Comparison of ENCODE assay signal across 8 cellular contexts in genomic region chr15:64461577-64462162, GRCh38. TPM values are rescaled to one million over a fixed set of nuclear protein-coding genes. Genes with fewer than 3 reads are reported as not detected.
DNase-seq lines count a peak whose midpoint lies in the region; ATAC-seq and TF ChIP-seq lines count a peak whose summit lies in the region.

No MANE protein-coding gene starts in this region.

- peaks cover 14% of the 10 kb centered on the region for H3K36me3 Mint-ChIP-seq in T-helper 2 cell treated with Interferon-gamma antibody and Interleukin-4, amounts not matched to agents 5 μg/mL and 100 μg/mL, for 36 hours (ENCODE audit: low read depth)

- H3K27me3 Mint-ChIP-seq in T-helper 2 cell treated with Interferon-gamma antibody and Interleukin-4, amounts not matched to agents 5 μg/mL and 100 μg/mL, for 36 hours (ENCODE audit: low read depth), result no peaks in the 10 kb centered on the region

- H3K4me1 ChIP-seq in HEK293 (ENCODE audit: control insufficient read depth, insufficient read depth, low read length), result peaks cover 20% of the 10 kb centered on the region

- intact Hi-C loops in dorsolateral prefrontal cortex (cut with DNase I), result loop anchor here (5.0 to 10.0 kb wide), 5 partner anchors 41 to 183 kb away; partner anchors contain the start of gene TRIP4 (in 1 of the 2)

- peak overlapping the region; percentile 95 for H3K27ac Mint-ChIP-seq in T-helper 2 cell treated with Interferon-gamma antibody and Interleukin-4, amounts not matched to agents 5 μg/mL and 100 μg/mL, for 36 hours

- no peaks in the 10 kb centered on the region for H3K9me3 ChIP-seq in HEK293 (ENCODE audit: control insufficient read depth, insufficient read depth, low read depth, low read length)

- ATAC-seq in GM19328 (IDR thresholded peaks at IDR 0.05; ENCODE audit: unreplicated experiment), result no peak

- no peaks in the 10 kb centered on the region; a peak in 1 of 3 replicates for H3K36me3 ChIP-seq in HEK293 (ENCODE audit: control insufficient read depth in 2 of 2, insufficient read depth in 1 of 2, low read length in 2 of 2)

- H3K4me3 Mint-ChIP-seq in T-helper 2 cell treated with Interferon-gamma antibody and Interleukin-4, amounts not matched to agents 5 μg/mL and 100 μg/mL, for 36 hours, result peak overlapping the region; percentile 94

- CTCF ChIA-PET in HEK293 (lab: Yijun Ruan, JAX), result interaction anchor here (0.7 kb wide), 1 partner anchor 73 kb away, joined by 3 read pairs; no protein-coding TSS in a partner anchor

- POLR2A ChIA-PET in HEK293 (lab: Yijun Ruan, JAX), result no interaction called here

- DNase-seq in Ammon's horn (ENCODE audit: low spot score), result peak; percentile 52
- DNase-seq in T-helper 2 cell treated with Interferon-gamma antibody and Interleukin-4, amounts not matched to agents 5 μg/mL and 100 μg/mL, for 36 hours (ENCODE audit: low spot score), result peak; percentile 28
- peak in 5 of 10 donors; percentile 17 to 45 (median 35) for DNase-seq in dorsolateral prefrontal cortex
- DNase-seq in medulla oblongata (ENCODE audit: extremely low spot score), result peak; percentile 63
- peak; percentile 7 to 15 for DNase-seq in stimulated activated CD8-positive, alpha-beta memory T cell treated with anti-CD3 and anti-CD28 coated beads, Interleukin-7, amount 100 ng/mL, for 48 hours (ENCODE audit: extremely low read depth in 1 of 2, low read depth in 1 of 2)
- DNase-seq in LoVo (ENCODE audit: low spot score), result no peak

- no peaks in the 10 kb centered on the region for H3K9me3 Mint-ChIP-seq in T-helper 2 cell treated with Interferon-gamma antibody and Interleukin-4, amounts not matched to agents 5 μg/mL and 100 μg/mL, for 36 hours

- peak overlapping the region; percentile 58 for H3K4me3 ChIP-seq in HEK293 (ENCODE audit: low read depth, low read length)
- peak overlapping the region; percentile 48 to 82 (median 65) for H3K4me3 ChIP-seq in dorsolateral prefrontal cortex

- H3K27me3 ChIP-seq in dorsolateral prefrontal cortex, result no peaks in the 10 kb centered on the region

- H3K27ac ChIP-seq in HEK293 (ENCODE audit: extremely low read depth, low read depth, low read length) (peak overlapping the region; percentile 39), dorsolateral prefrontal cortex (peak overlapping the region; percentile 26 to 95 (median 86))

- TF ChIP-seq CTCF in HEK293 (tag by site-specific recombination; IDR thresholded peaks at IDR 0.05) (no peak), dorsolateral prefrontal cortex (IDR thresholded peaks at IDR 0.05 in 54 of 56, conservative IDR thresholded peaks at IDR 0.05 in 2 of 56; ENCODE audit: low read depth in 1 of 56, partially characterized antibody in 56 of 56) (peak in 8 of 56 donors; percentile 3 to 36 (median 10))

- peaks cover 59% of the 10 kb centered on the region for H3K4me1 Mint-ChIP-seq in T-helper 2 cell treated with Interferon-gamma antibody and Interleukin-4, amounts not matched to agents 5 μg/mL and 100 μg/mL, for 36 hours (ENCODE audit: low read depth)

TF ChIP-seq in HEK293, 187 proteins besides CTCF, POLR2A, EP300 and RAD21 (continues in another document):
- TF ChIP-seq ZNF561 (tag by site-specific recombination; IDR thresholded peaks at IDR 0.05; ENCODE audit: borderline replicate concordance) (no peak), ZBTB21 (tag by site-specific recombination; IDR thresholded peaks at IDR 0.05) (no peak), REPIN1 (tag by site-specific recombination; IDR thresholded peaks at IDR 0.05; ENCODE audit: low read depth) (no peak), ZNF16 (tag by site-specific recombination; IDR thresholded peaks at IDR 0.05; ENCODE audit: low read depth) (no peak), SETDB1 (IDR thresholded peaks at IDR 0.05; ENCODE audit: insufficient read length, low read length) (no peak), ZFP69B (tag by site-specific recombination; IDR thresholded peaks at IDR 0.05) (no peak), ZNF777 (tag by site-specific recombination; IDR thresholded peaks at IDR 0.05; ENCODE audit: borderline replicate concordance) (no peak), ZNF623 (tag by site-specific recombination; IDR thresholded peaks at IDR 0.05) (no peak), ZNF600 (tag by site-specific recombination; IDR thresholded peaks at IDR 0.05) (peak; percentile 55; the same call in 1 of the 2 replicates), ZBTB20 (tag by site-specific recombination; IDR thresholded peaks at IDR 0.05) (peak; percentile 23; the same call in 1 of the 2 replicates), ZNF341 (tag by site-specific recombination; IDR thresholded peaks at IDR 0.05; ENCODE audit: low read depth) (peak; percentile 86), ZNF501 (tag by site-specific recombination; IDR thresholded peaks at IDR 0.05) (no peak), OSR2 (tag by site-specific recombination; IDR thresholded peaks at IDR 0.05) (0 out of 2 replicates have a peak, but pooled peaks have one; percentile 24), KLF17 (tag by site-specific recombination; IDR thresholded peaks at IDR 0.05) (0 out of 2 replicates have a peak, but pooled peaks have one; percentile 19), TRIM28 (IDR thresholded peaks at IDR 0.05; ENCODE audit: borderline replicate concordance, low read length) (0 out of 2 replicates have a peak, but pooled peaks have one; percentile 26), ZNF37A (tag by site-specific recombination; IDR thresholded peaks at IDR 0.05) (no peak), MEIS1 (CRISPR knock-in tag; IDR thresholded peaks at IDR 0.05; ENCODE audit: borderline replicate concordance) (no peak), PBX3 (CRISPR knock-in tag; IDR thresholded peaks at IDR 0.05) (no peak), ZEB2 (tag by site-specific recombination; IDR thresholded peaks at IDR 0.05) (no peak), ZIC2 (tag by site-specific recombination; IDR thresholded peaks at IDR 0.05) (0 out of 2 replicates have a peak, but pooled peaks have one; percentile 15), ZBTB7A (tag by site-specific recombination; IDR thresholded peaks at IDR 0.05; ENCODE audit: low read depth) (no peak), ZNF175 (tag by site-specific recombination; IDR thresholded peaks at IDR 0.05) (no peak), ZNF19 (tag by site-specific recombination; IDR thresholded peaks at IDR 0.05; ENCODE audit: low read depth) (no peak), ZBTB17 (tag by site-specific recombination; IDR thresholded peaks at IDR 0.05) (peak; percentile 44; the same call in 1 of the 2 replicates), ZNF174 (tag by site-specific recombination; IDR thresholded peaks at IDR 0.05) (no peak), ZSCAN18 (tag by site-specific recombination; IDR thresholded peaks at IDR 0.05) (no peak), ZNF558 (tag by site-specific recombination; IDR thresholded peaks at IDR 0.05) (no peak)
- TF ChIP-seq, protein P1, sequence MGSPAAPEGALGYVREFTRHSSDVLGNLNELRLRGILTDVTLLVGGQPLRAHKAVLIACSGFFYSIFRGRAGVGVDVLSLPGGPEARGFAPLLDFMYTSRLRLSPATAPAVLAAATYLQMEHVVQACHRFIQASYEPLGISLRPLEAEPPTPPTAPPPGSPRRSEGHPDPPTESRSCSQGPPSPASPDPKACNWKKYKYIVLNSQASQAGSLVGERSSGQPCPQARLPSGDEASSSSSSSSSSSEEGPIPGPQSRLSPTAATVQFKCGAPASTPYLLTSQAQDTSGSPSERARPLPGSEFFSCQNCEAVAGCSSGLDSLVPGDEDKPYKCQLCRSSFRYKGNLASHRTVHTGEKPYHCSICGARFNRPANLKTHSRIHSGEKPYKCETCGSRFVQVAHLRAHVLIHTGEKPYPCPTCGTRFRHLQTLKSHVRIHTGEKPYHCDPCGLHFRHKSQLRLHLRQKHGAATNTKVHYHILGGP (tag by site-specific recombination; IDR thresholded peaks at IDR 0.05), result 0 out of 2 replicates have a peak, but pooled peaks have one; percentile 9

RNA-seq across cellular contexts. Expression of gene ZNF609, which starts 1.3 kb away (rescaled TPM):
- 10 to 100 TPM; 38.6 to 68.4 (median 55.0) TPM for total RNA-seq in dorsolateral prefrontal cortex
